In the genomic region with DNA sequence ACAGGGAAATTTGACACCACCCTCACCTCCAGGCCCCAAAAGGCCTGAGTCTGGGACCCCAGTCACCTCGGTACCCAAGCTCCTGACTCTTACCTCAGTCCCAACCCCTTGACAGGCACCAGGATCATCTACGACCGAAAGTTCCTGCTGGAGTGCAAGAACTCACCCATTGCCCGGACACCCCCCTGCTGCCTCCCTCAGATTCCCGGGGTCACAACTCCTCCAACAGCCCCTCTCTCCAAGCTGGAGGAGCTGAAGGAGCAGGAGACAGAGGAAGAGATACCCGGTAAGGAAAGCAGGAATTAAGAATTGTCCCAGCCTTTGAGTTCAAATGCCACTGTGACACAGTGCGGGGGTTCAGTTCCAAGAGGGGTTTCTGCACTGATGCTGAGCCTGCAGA, we compare ENCODE assay signal across 9 cellular contexts. TPM values are rescaled to one million over a fixed set of nuclear protein-coding genes. Genes with fewer than 3 reads are reported as not detected.
DNase-seq lines count a peak whose midpoint lies in the region; ATAC-seq and TF ChIP-seq lines count a peak whose summit lies in the region.
"Had no signal": no experiment of that assay in that cellular context is flagged by ENCODE, and none has a peak within 500 bp of the region (broad histone marks: within the 10 kb centered on the region; RNA-seq: fewer than 3 reads in every experiment).

No MANE protein-coding gene starts in this region.

- H3K4me3 ChIP-seq in right atrium auricular region, result no peak overlapping the region
- no peak overlapping the region for H3K4me3 ChIP-seq in vagina

- H3K4me1 ChIP-seq in right atrium auricular region, result peaks cover 0 to 39% of the 10 kb centered on the region in 2 donors
- peaks cover 33% of the 10 kb centered on the region for H3K4me1 ChIP-seq in vagina

- H3K27ac ChIP-seq in right atrium auricular region (peak overlapping the region; percentile 96), caudate nucleus (ENCODE audit: low read depth, low read length) (peak overlapping the region; percentile 90), vagina (peak overlapping the region; percentile 89)

- H3K9me3 Mint-ChIP-seq in naive thymus-derived CD8-positive, alpha-beta T cell, result no peaks in the 10 kb centered on the region

- peaks cover 22 to 47% (median 46%) of the 10 kb centered on the region in 4 donors for H3K4me1 Mint-ChIP-seq in naive thymus-derived CD8-positive, alpha-beta T cell

- peak overlapping the region; percentile 94 to 99 (median 98) for H3K27ac Mint-ChIP-seq in naive thymus-derived CD8-positive, alpha-beta T cell

- H3K27me3 Mint-ChIP-seq in naive thymus-derived CD8-positive, alpha-beta T cell, result no peaks in the 10 kb centered on the region

- no peak for ATAC-seq in naive thymus-derived CD8-positive, alpha-beta T cell
- no peak for ATAC-seq in GM21737 (IDR thresholded peaks at IDR 0.05; ENCODE audit: unreplicated experiment)

- POLR2A ChIA-PET in naive thymus-derived CD8-positive, alpha-beta T cell (lab: Charles Lee), result interaction anchor here (0.5 to 5.3 kb wide), 15 partner anchors 9 to 152 kb away, joined by 3 to 61 read pairs (median 6); a partner anchor contains a TSS

- intact Hi-C loops in cardiac septum (cut with DNase I) (loop anchor here (5.0 kb wide), 2 partner anchors 84 to 146 kb away; a partner anchor contains a TSS), vagina (cut with DNase I) (loop anchor here (5.0 to 10.0 kb wide), 2 partner anchors 99 to 144 kb away; a partner anchor contains a TSS)

- DNase-seq in right atrium auricular region (ENCODE audit: low spot score) (no peak), cardiac septum (ENCODE audit: low spot score) (no peak), caudate nucleus (lab: John Stamatoyannopoulos, UW) (no peak), vagina (ENCODE audit: extremely low spot score in 2 of 2) (no peak), SIG-M5 (lab: John Stamatoyannopoulos, UW) (no peak), mucosa of gallbladder (ENCODE audit: low spot score) (no peak)
- no peak for DNase-seq in naive thymus-derived CD8-positive, alpha-beta T cell
- DNase-seq: NK-92 treated with Interleukin-12 subunit alpha and Interleukin-12 subunit beta, amount 100 ng/mL, for 24 hours had no signal

- H3K4me3 Mint-ChIP-seq in naive thymus-derived CD8-positive, alpha-beta T cell, result peak overlapping the region; percentile 81 to 96 (median 93)

- peaks cover 0 to 48% (median 7%) of the 10 kb centered on the region in 3 donors for H3K36me3 Mint-ChIP-seq in naive thymus-derived CD8-positive, alpha-beta T cell

- H3K9me3 ChIP-seq in right atrium auricular region, result no peaks in the 10 kb centered on the region
- H3K9me3 ChIP-seq in vagina, result no peaks in the 10 kb centered on the region

- H3K36me3 ChIP-seq in right atrium auricular region (peaks cover 43% of the 10 kb centered on the region), vagina (peaks cover 0 to 31% of the 10 kb centered on the region in 2 donors)

- no peak for TF ChIP-seq POLR2A in vagina (IDR thresholded peaks at IDR 0.05)

- TF ChIP-seq CTCF in right atrium auricular region (IDR thresholded peaks at IDR 0.05) (no peak), vagina (IDR thresholded peaks at IDR 0.05) (no peak)

- H3K27me3 ChIP-seq in right atrium auricular region (no peaks in the 10 kb centered on the region), vagina (no peaks in the 10 kb centered on the region)

RNA-seq across cellular contexts. Expression of a gene that starts 1.3 kb away (rescaled TPM):
- total RNA-seq in right atrium auricular region (10 to 100 TPM; 12.8 to 16.8 TPM), cardiac septum (20.6 TPM), vagina (38.1 TPM), mucosa of gallbladder (14.4 TPM)
- 10 to 100 TPM; 24.5 to 27.3 TPM for total RNA-seq in naive thymus-derived CD8-positive, alpha-beta T cell
- polyA plus RNA-seq in naive thymus-derived CD8-positive, alpha-beta T cell, result 10 to 100 TPM; 50.4 to 79.6 (median 71.5) TPM

RNA-seq across cellular contexts. Expression of a gene that starts 8.5 kb away (rescaled TPM):
- total RNA-seq in right atrium auricular region, result 10 to 100 TPM; 24.6 to 27.9 TPM
- 31.8 TPM for total RNA-seq in cardiac septum
- total RNA-seq in naive thymus-derived CD8-positive, alpha-beta T cell, result 10 to 100 TPM; 27.8 to 28.3 TPM
- 10 to 100 TPM; 26.7 to 37.5 (median 37.1) TPM for polyA plus RNA-seq in naive thymus-derived CD8-positive, alpha-beta T cell
- 20.4 TPM for total RNA-seq in vagina
- 27.2 TPM for total RNA-seq in mucosa of gallbladder

RNA-seq across cellular contexts. Expression of a gene that starts 15.6 kb away (rescaled TPM):
- total RNA-seq in right atrium auricular region, result 1 to 10 TPM; 7.4 to 8.3 TPM
- 18.4 TPM for total RNA-seq in cardiac septum
- total RNA-seq in naive thymus-derived CD8-positive, alpha-beta T cell, result 10 to 100 TPM; 75.6 to 77.5 TPM
- 1 to 10 TPM; 2.5 to 4.6 (median 3.7) TPM for polyA plus RNA-seq in naive thymus-derived CD8-positive, alpha-beta T cell
- 16.7 TPM for total RNA-seq in vagina
- total RNA-seq in mucosa of gallbladder, result 46.4 TPM

RNA-seq across cellular contexts. Expression of a gene that starts 15.8 kb away (rescaled TPM):
- total RNA-seq in right atrium auricular region (10 to 100 TPM; 47.4 to 63.9 TPM), cardiac septum (81.8 TPM), vagina (21.4 TPM), mucosa of gallbladder (73.8 TPM)
- 10 to 100 TPM; 53.6 to 58.3 TPM for total RNA-seq in naive thymus-derived CD8-positive, alpha-beta T cell
- 100 to 1,000 TPM in 2 of 3 donors, 10 to 100 TPM in 1; 92.8 to 142 (median 113) TPM for polyA plus RNA-seq in naive thymus-derived CD8-positive, alpha-beta T cell
